23 cellular contexts compared by ENCODE assay signal in genomic region chr11:106202935-106203620, GRCh38.
DNase-seq lines count a peak whose midpoint lies in the region; ATAC-seq and TF ChIP-seq lines count a peak whose summit lies in the region.
"Had no signal": no experiment of that assay in that cellular context is flagged by ENCODE, and none has a peak within 500 bp of the region (broad histone marks: within the 10 kb centered on the region; RNA-seq: fewer than 3 reads in every experiment).

No MANE protein-coding gene starts in this region.

- TF ChIP-seq RAD21 in SK-N-SH (IDR thresholded peaks at IDR 0.05; ENCODE audit: low read length): no peak

- H3K9me3 ChIP-seq in SK-N-SH (no peaks in the 10 kb centered on the region), trophoblast cell (ENCODE audit: insufficient read depth, low read depth, low read length) (no peaks in the 10 kb centered on the region), hepatocyte (ENCODE audit: low read depth) (no peaks in the 10 kb centered on the region)
- H3K9me3 ChIP-seq: SJSA1 had no signal

- H3K9me2 ChIP-seq in SK-N-SH: no peaks in the 10 kb centered on the region
- H3K9me2 ChIP-seq in hepatocyte (replicated peaks; ENCODE audit: insufficient read depth): no peaks in the 10 kb centered on the region

- H3K4ac ChIP-seq in trophoblast cell (ENCODE audit: low read depth, low read length): no peak overlapping the region

- no peak overlapping the region; a peak in 1 of 4 replicates for H3K27ac ChIP-seq in SK-N-SH (ENCODE audit: low read depth in 2 of 2, low read length in 1 of 2)
- H3K27ac ChIP-seq in trophoblast cell (ENCODE audit: low read depth, low read length): no peak overlapping the region
- H3K27ac ChIP-seq in hepatocyte: no peak overlapping the region
- H3K27ac ChIP-seq: C4-2B, GM23248, HL-60, SJSA1 had no signal

- H3K4me3 ChIP-seq in SK-N-SH (ENCODE audit: low read depth in 2 of 2, low read length in 1 of 2) (no peak overlapping the region), trophoblast cell (ENCODE audit: low read depth, low read length) (no peak overlapping the region), hepatocyte (no peak overlapping the region)
- H3K4me3 ChIP-seq: GM23248, SJSA1 had no signal

- H2AK5ac ChIP-seq in trophoblast cell (ENCODE audit: low read length): no peak overlapping the region

- H3K79me2 ChIP-seq in SK-N-SH (ENCODE audit: insufficient read depth) (no peaks in the 10 kb centered on the region), trophoblast cell (ENCODE audit: control insufficient read depth, insufficient read depth, low read length, poor library complexity) (no peaks in the 10 kb centered on the region), hepatocyte (no peaks in the 10 kb centered on the region)

- peak; percentile 2 for DNase-seq in SK-N-SH
- DNase-seq in amniotic epithelial cell (ENCODE audit: low read depth): peak; percentile 48
- DNase-seq in iris pigment epithelial cell (ENCODE audit: low read depth): peak; percentile 23
- peak; percentile 66 to 87 for DNase-seq in trophoblast cell
- no peak for DNase-seq in hepatocyte (ENCODE audit: low spot score)
- DNase-seq in GM20000 (ENCODE audit: low spot score): no peak
- DNase-seq: 8988T; AML-193; CD8-positive, alpha-beta memory T cell; GM23248; H9; HFFc6; NCI-H1105; NCI-H146; NCI-H2029; NCI-H2171; NCI-H524 treated with DMSO at 0.1 percent for 48 hours had no signal

- H3K18ac ChIP-seq in trophoblast cell (ENCODE audit: low read length): no peak overlapping the region

- no peak overlapping the region for H4K91ac ChIP-seq in trophoblast cell (ENCODE audit: low read depth, low read length)

- no peak for TF ChIP-seq EP300 in SK-N-SH (IDR thresholded peaks at IDR 0.05; ENCODE audit: borderline replicate concordance in 1 of 2, low read depth in 1 of 2, low read length in 1 of 2)

- no peak overlapping the region for H2BK12ac ChIP-seq in trophoblast cell (ENCODE audit: low read length)

- H3K27me3 ChIP-seq in SK-N-SH (ENCODE audit: insufficient read depth) (no peaks in the 10 kb centered on the region), trophoblast cell (ENCODE audit: insufficient read depth, low read length) (no peaks in the 10 kb centered on the region), hepatocyte (no peaks in the 10 kb centered on the region)
- H3K27me3 ChIP-seq: SJSA1 had no signal

- H4K12ac ChIP-seq in trophoblast cell (ENCODE audit: low read depth, low read length): no peak overlapping the region

- H3K14ac ChIP-seq in trophoblast cell (ENCODE audit: low read length): no peak overlapping the region

- H2AFZ ChIP-seq in SK-N-SH (ENCODE audit: low read depth) (no peak overlapping the region), trophoblast cell (ENCODE audit: insufficient read depth, low read length, poor library complexity) (no peak overlapping the region), hepatocyte (no peak overlapping the region)
- H2AFZ ChIP-seq: GM23248 had no signal

- ATAC-seq in SK-N-SH treated with all-trans-retinoic acid at 6 μM for 48 hours (no peak), HG03460 (IDR thresholded peaks at IDR 0.05; ENCODE audit: unreplicated experiment) (no peak)
- ATAC-seq: Right ventricle myocardium inferior had no signal

- H3K9ac ChIP-seq in SK-N-SH (no peak overlapping the region), trophoblast cell (ENCODE audit: low read length) (no peak overlapping the region)
- H3K9ac ChIP-seq: GM23248 had no signal

- H3K23ac ChIP-seq in trophoblast cell (ENCODE audit: low read length): no peak overlapping the region

- no peak overlapping the region for H2BK120ac ChIP-seq in trophoblast cell (ENCODE audit: insufficient read depth, low read length, poor library complexity)

- H4K20me1 ChIP-seq in SK-N-SH (ENCODE audit: insufficient read depth) (no peaks in the 10 kb centered on the region), hepatocyte (ENCODE audit: insufficient read depth, poor library complexity, severe bottlenecking) (no peaks in the 10 kb centered on the region)

- no peaks in the 10 kb centered on the region for H3K79me1 ChIP-seq in trophoblast cell (ENCODE audit: low read length)

- H2BK5ac ChIP-seq in trophoblast cell (ENCODE audit: low read depth, low read length, poor library complexity): no peak overlapping the region

- H3K4me2 ChIP-seq in SK-N-SH (no peak overlapping the region), trophoblast cell (ENCODE audit: low read length) (no peak overlapping the region), hepatocyte (no peak overlapping the region)

- TF ChIP-seq CTCF in SK-N-SH (IDR thresholded peaks at IDR 0.05): no peak
- no peak for TF ChIP-seq CTCF in hepatocyte (IDR thresholded peaks at IDR 0.05; ENCODE audit: poor library complexity)
- TF ChIP-seq CTCF in GM20000 (IDR thresholded peaks at IDR 0.05; ENCODE audit: extremely low read depth, missing control alignments): no peak

- H3F3A ChIP-seq in SK-N-SH (replicated peaks; ENCODE audit: insufficient read depth): no peaks in the 10 kb centered on the region

- 76% methylated on average over 1 of the region's 1 CpG for WGBS in SK-N-SH (ENCODE audit: low lambda C conversion rate)
- WGBS in trophoblast cell (ENCODE audit: extremely low coverage, insufficient coverage, insufficient read length): no CpG with 5 or more reads among the region's 1 CpG
- WGBS in hepatocyte (ENCODE audit: low lambda C conversion rate, missing lambda C conversion rate): 100% methylated on average over 1 of the region's 1 CpG

- CTCF ChIA-PET in SK-N-SH (lab: Yijun Ruan, JAX): no interaction called here

- POLR2A ChIA-PET in SK-N-SH (lab: Yijun Ruan, JAX): no interaction called here

- H4K8ac ChIP-seq in trophoblast cell (ENCODE audit: low read depth, low read length): no peak overlapping the region

- H3K36me3 ChIP-seq in SK-N-SH (replicated peaks in 1 of 2; ENCODE audit: control insufficient read depth in 1 of 2, insufficient read depth in 2 of 2, low read length in 1 of 2) (no peaks in the 10 kb centered on the region), trophoblast cell (ENCODE audit: control insufficient read depth in 1 of 2, insufficient read depth in 2 of 2, low read length in 2 of 2) (no peaks in the 10 kb centered on the region), hepatocyte (replicated peaks; ENCODE audit: insufficient read depth, low read depth) (no peaks in the 10 kb centered on the region)
- H3K36me3 ChIP-seq: SJSA1 had no signal

- H3K4me1 ChIP-seq in SK-N-SH (ENCODE audit: control insufficient read depth in 1 of 2, insufficient read depth in 2 of 2, low read depth in 1 of 2, low read length in 1 of 2): no peaks in the 10 kb centered on the region; a peak in 2 of 4 replicates
- no peaks in the 10 kb centered on the region for H3K4me1 ChIP-seq in trophoblast cell (ENCODE audit: control insufficient read depth in 1 of 2, insufficient read depth in 2 of 2, low read length in 2 of 2)
- H3K4me1 ChIP-seq in hepatocyte (ENCODE audit: insufficient read depth): peaks cover 12% of the 10 kb centered on the region
- H3K4me1 ChIP-seq: SJSA1 had no signal

TF ChIP-seq in SK-N-SH, 30 proteins besides CTCF, POLR2A, EP300 and RAD21 (continues in another document):
- TF ChIP-seq MAX (IDR thresholded peaks at IDR 0.05; ENCODE audit: low read depth) (no peak), YY1 (IDR thresholded peaks at IDR 0.05; ENCODE audit: low read depth) (no peak), SIN3A (IDR thresholded peaks at IDR 0.05; ENCODE audit: borderline replicate concordance, low read depth, low read length) (no peak), TCF12 (IDR thresholded peaks at IDR 0.05) (no peak), TEAD4 (IDR thresholded peaks at IDR 0.05; ENCODE audit: borderline replicate concordance, insufficient read depth) (no peak), SMC3 (IDR thresholded peaks at IDR 0.05; ENCODE audit: low read depth, low read length) (no peak), POLR2AphosphoS5 (IDR thresholded peaks at IDR 0.05; ENCODE audit: low read depth, low read length) (no peak), PBX3 (IDR thresholded peaks at IDR 0.05) (no peak)

TF ChIP-seq in SK-N-SH treated with all-trans-retinoic acid at 6 μM for 48 hours, 23 proteins besides CTCF, POLR2A, EP300 and RAD21:
- no peak for TF ChIP-seq TOX (CRISPR knock-in tag; IDR thresholded peaks at IDR 0.05; ENCODE audit: borderline replicate concordance)
- TF ChIP-seq GLIS3 (CRISPR knock-in tag; IDR thresholded peaks at IDR 0.05): no peak
- no peak for TF ChIP-seq ARNTL (CRISPR knock-in tag; IDR thresholded peaks at IDR 0.05; ENCODE audit: borderline replicate concordance, low read depth)
- TF ChIP-seq OSR1 (CRISPR knock-in tag; IDR thresholded peaks at IDR 0.05): no peak
TF ChIP-seq in SK-N-SH treated with all-trans-retinoic acid at 6 μM for 48 hours: peak in this region for 0.

Comparison
In these comparisons a context has a peak if more than half of its experiments do, and no peak if none do; other contexts are left out.
1. DNase-seq: peak in SK-N-SH (single experiment), amniotic epithelial cell (single experiment), iris pigment epithelial cell (single experiment) and trophoblast cell (2 of 2); none in hepatocyte (single experiment) and GM20000 (single experiment).